In the genomic region with DNA sequence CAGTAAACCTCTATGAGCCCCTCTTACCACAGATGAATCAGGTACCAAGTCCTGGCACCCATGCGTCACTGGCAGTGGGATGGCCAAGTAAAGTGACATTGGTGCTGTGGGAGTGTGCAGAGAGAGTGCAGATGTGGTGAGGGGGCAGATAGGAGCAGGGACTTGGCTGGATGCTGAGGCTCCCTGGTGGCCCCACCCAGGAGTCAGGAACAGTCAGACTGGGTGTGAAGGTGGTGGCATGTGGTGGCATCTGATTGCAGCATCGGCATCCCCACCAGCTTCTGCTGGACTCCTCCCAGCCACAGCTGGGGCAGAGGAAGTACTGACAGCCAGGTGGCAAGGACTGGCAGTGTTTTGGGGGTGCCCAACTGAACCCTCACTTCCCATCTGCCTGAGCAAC, we compare ENCODE assay signal across 19 cellular contexts.
"Had no signal": no experiment of that assay in that cellular context is flagged by ENCODE, and none has a peak within 500 bp of the region (broad histone marks: within the 10 kb centered on the region; RNA-seq: fewer than 3 reads in every experiment).

No MANE protein-coding gene starts in this region.

- H3K4me3 ChIP-seq: gastroesophageal sphincter, heart right ventricle, right atrium auricular region, suprapubic skin, transverse colon, uterus had no signal

- H3K4me1 Mint-ChIP-seq: activated naive CD4-positive, alpha-beta T cell treated with anti-CD3 and anti-CD28 coated beads, Interleukin-2, amount 50 U/mL, for 24 hours; nephron progenitor cell had no signal

- H3K9me3 Mint-ChIP-seq: activated naive CD4-positive, alpha-beta T cell treated with anti-CD3 and anti-CD28 coated beads, Interleukin-2, amount 50 U/mL, for 24 hours; nephron progenitor cell; stimulated activated naive CD8-positive, alpha-beta T cell treated with anti-CD3 and anti-CD28 coated beads, Interleukin-15, Interleukin-2, amounts not matched to agents 100 ng/mL and 50 ng/mL, for 24 hours had no signal

- DNase-seq: activated CD4-positive, alpha-beta T cell treated with anti-CD3 and anti-CD28 coated beads for 4 hours; activated CD8-positive, alpha-beta memory T cell treated with anti-CD3 and anti-CD28 coated beads, Interleukin-2, amount 50 U/mL, for 48 hours; activated effector memory CD4-positive, alpha-beta T cell treated with Interleukin-2 at 50 U/mL for 16 hours; activated T-cell treated with anti-CD3 and anti-CD28 coated beads, Interleukin-2, amount 50 U/mL, for 48 hours; effector CD4-positive, alpha-beta T cell; heart right ventricle; mesendoderm; nephron progenitor cell; stimulated activated CD4-positive, alpha-beta T cell treated with anti-CD3 and anti-CD28 coated beads, Interleukin-2, amount 100 ng/mL, for 24 hours; transverse colon; uterus; WERI-Rb-1 had no signal

- ATAC-seq: esophagus mucosa, gastroesophageal sphincter, heart right ventricle had no signal

- H3K27ac Mint-ChIP-seq: activated naive CD4-positive, alpha-beta T cell treated with anti-CD3 and anti-CD28 coated beads, Interleukin-2, amount 50 U/mL, for 24 hours; nephron progenitor cell; progenitor cell of endocrine pancreas; stimulated activated naive CD8-positive, alpha-beta T cell treated with anti-CD3 and anti-CD28 coated beads, Interleukin-15, Interleukin-2, amounts not matched to agents 100 ng/mL and 50 ng/mL, for 24 hours had no signal

- H3K36me3 Mint-ChIP-seq: activated naive CD4-positive, alpha-beta T cell treated with anti-CD3 and anti-CD28 coated beads, Interleukin-2, amount 50 U/mL, for 24 hours had no signal

- H3K36me3 ChIP-seq: gastroesophageal sphincter, heart right ventricle, right atrium auricular region, suprapubic skin, transverse colon, uterus, WERI-Rb-1 had no signal

- H3K27me3 ChIP-seq: gastroesophageal sphincter, heart right ventricle, right atrium auricular region, suprapubic skin, transverse colon, uterus had no signal

- H3K4me3 Mint-ChIP-seq: activated naive CD4-positive, alpha-beta T cell treated with anti-CD3 and anti-CD28 coated beads, Interleukin-2, amount 50 U/mL, for 24 hours; nephron progenitor cell; stimulated activated naive CD8-positive, alpha-beta T cell treated with anti-CD3 and anti-CD28 coated beads, Interleukin-15, Interleukin-2, amounts not matched to agents 100 ng/mL and 50 ng/mL, for 24 hours had no signal

- H3K9me3 ChIP-seq: gastroesophageal sphincter, heart right ventricle, right atrium auricular region, suprapubic skin, transverse colon, uterus had no signal

- H3K27ac ChIP-seq: gastroesophageal sphincter, heart right ventricle, right atrium auricular region, suprapubic skin, transverse colon, uterus, WERI-Rb-1 had no signal

- H3K4me1 ChIP-seq: gastroesophageal sphincter, right atrium auricular region, suprapubic skin, transverse colon, uterus had no signal

- H3K27me3 Mint-ChIP-seq: activated naive CD4-positive, alpha-beta T cell treated with anti-CD3 and anti-CD28 coated beads, Interleukin-2, amount 50 U/mL, for 24 hours; stimulated activated naive CD8-positive, alpha-beta T cell treated with anti-CD3 and anti-CD28 coated beads, Interleukin-15, Interleukin-2, amounts not matched to agents 100 ng/mL and 50 ng/mL, for 24 hours had no signal
